ENCODE assay signal across 8 cellular contexts in genomic region chr6:36422714-36423100, GRCh38. TPM values are rescaled to one million over a fixed set of nuclear protein-coding genes. Genes with fewer than 3 reads are reported as not detected.
DNase-seq lines count a peak whose midpoint lies in the region; ATAC-seq and TF ChIP-seq lines count a peak whose summit lies in the region.

No MANE protein-coding gene starts in this region.

- 75% methylated on average over 3 of the region's 4 CpGs for WGBS in HUES64

- H3K9ac ChIP-seq in BLaER1, result peak overlapping the region; percentile 75
- peak overlapping the region; percentile 46 for H3K9ac ChIP-seq in HUES64 (ENCODE audit: low read depth, low read length)

- peaks cover 16% of the 10 kb centered on the region for H3K4me1 Mint-ChIP-seq in nephron

- H3K27me3 Mint-ChIP-seq in nephron (ENCODE audit: low read depth), result no peaks in the 10 kb centered on the region

- peak overlapping the region; percentile 80 to 92 (median 87) for H3K4me3 Mint-ChIP-seq in nephron

- no peak for TF ChIP-seq CTCF in nephron (IDR thresholded peaks at IDR 0.05; ENCODE audit: unreplicated experiment in 3 of 3)

- H3K27me3 ChIP-seq in BLaER1 (no peaks in the 10 kb centered on the region), HUES64 (ENCODE audit: insufficient read depth, low read length) (no peaks in the 10 kb centered on the region)

- peak overlapping the region; percentile 56 to 73 (median 65) for H3K27ac Mint-ChIP-seq in nephron

- no peaks in the 10 kb centered on the region for H4K20me1 ChIP-seq in BLaER1

- H3K4me2 ChIP-seq in BLaER1, result peak overlapping the region; percentile 80

- DNase-seq in islet precursor cell (no peak), SIG-M5 (lab: John Stamatoyannopoulos, UW) (no peak)
- no peak for DNase-seq in activated effector memory CD4-positive, alpha-beta T cell treated with anti-CD3 and anti-CD28 coated beads, Interleukin-2, amount 50 U/mL, for 16 hours

- H3K36me3 Mint-ChIP-seq in nephron (ENCODE audit: low read depth), result no peaks in the 10 kb centered on the region

- ATAC-seq in GM18502 (IDR thresholded peaks at IDR 0.05; ENCODE audit: poor library complexity, unreplicated experiment), result no peak

- H3K36me3 ChIP-seq in BLaER1 (no peaks in the 10 kb centered on the region), HUES64 (ENCODE audit: insufficient read depth, low read length) (no peaks in the 10 kb centered on the region)

- no peaks in the 10 kb centered on the region for H3K9me3 ChIP-seq in BLaER1
- no peaks in the 10 kb centered on the region for H3K9me3 ChIP-seq in HUES64 (ENCODE audit: insufficient read depth, low read depth, low read length)

- H3K4me1 ChIP-seq in BLaER1 (peaks cover 9% of the 10 kb centered on the region), HUES64 (ENCODE audit: insufficient read depth, low read length) (peaks cover 5% of the 10 kb centered on the region; the same call in 1 of the 2 replicates)

- no peaks in the 10 kb centered on the region for H3K9me3 Mint-ChIP-seq in nephron

- H3K27ac ChIP-seq in BLaER1 (peak overlapping the region; percentile 61), HUES64 (ENCODE audit: low read depth, low read length) (peak overlapping the region; percentile 39; the same call in 1 of the 2 replicates), cingulate gyrus (ENCODE audit: low read depth, low read length) (peak overlapping the region; percentile 72)

- H3K4me3 ChIP-seq in BLaER1 (peak overlapping the region; percentile 66), HUES64 (ENCODE audit: low read length) (peak overlapping the region; percentile 58)

RNA-seq across cellular contexts. Expression of gene PXT1, which starts 19.9 kb away (rescaled TPM):
- not detected for polyA plus RNA-seq in HUES64 (2013, experiment 1 of 2)
- not detected for polyA plus RNA-seq in HUES64 (2013, experiment 2 of 2)

RNA-seq across cellular contexts. Expression of gene KCTD20, which starts 20.1 kb away (rescaled TPM):
- 22.3 TPM for polyA plus RNA-seq in HUES64 (2013, experiment 1 of 2)
- 30.4 TPM for polyA plus RNA-seq in HUES64 (2013, experiment 2 of 2)

RNA-seq across cellular contexts. Expression of gene ETV7, which starts 35.2 kb away (rescaled TPM):
- polyA plus RNA-seq in HUES64 (2013, experiment 1 of 2), result 0.35 TPM
- polyA plus RNA-seq in HUES64 (2013, experiment 2 of 2), result 0.44 TPM
